16 cellular contexts compared by ENCODE assay signal in genomic region chr2:205768815-205769493, GRCh38.
DNase-seq lines count a peak whose midpoint lies in the region; ATAC-seq and TF ChIP-seq lines count a peak whose summit lies in the region.
"Had no signal": no experiment of that assay in that cellular context is flagged by ENCODE, and none has a peak within 500 bp of the region (broad histone marks: within the 10 kb centered on the region; RNA-seq: fewer than 3 reads in every experiment).

No MANE protein-coding gene starts in this region.

- no peak for DNase-seq in Calu3
- DNase-seq in fibroblast of pulmonary artery (ENCODE audit: low read depth): peak; percentile 43
- DNase-seq in prostate gland (ENCODE audit: low spot score): peak; percentile 31
- DNase-seq in GM13976 (ENCODE audit: low spot score): no peak
- DNase-seq in activated T-cell treated with anti-CD3 and anti-CD28 coated beads, Interleukin-2, amount 50 U/mL, for 1 hour: no peak
- DNase-seq in NCI-H2029 treated with DMSO at 0.1 percent for 48 hours (lab: John Stamatoyannopoulos, UW): no peak
- no peak for DNase-seq in stimulated activated CD4-positive, alpha-beta T cell treated with anti-CD3 and anti-CD28 coated beads, Interleukin-2, amount 100 ng/mL, for 48 hours
- DNase-seq: activated CD4-positive, alpha-beta T cell treated with anti-CD3 and anti-CD28 coated beads for 1 hour; amniotic stem cell; dorsolateral prefrontal cortex; MV-4-11; NCI-H2171; nephron progenitor cell; stimulated activated CD4-positive, alpha-beta T cell treated with anti-CD3 and anti-CD28 coated beads, Interleukin-12 subunit alpha, Interleukin-12 subunit beta, amount 100 ng/mL, for 4 hours had no signal

- TF ChIP-seq POLR2A in prostate gland (IDR thresholded peaks at IDR 0.05): no peak

- H3K4me3 Mint-ChIP-seq in Calu3 (ENCODE audit: low read depth, unreplicated experiment): peak overlapping the region; percentile 38
- H3K4me3 Mint-ChIP-seq: nephron progenitor cell had no signal

- TF ChIP-seq CTCF in Calu3 (IDR thresholded peaks at IDR 0.05; ENCODE audit: unreplicated experiment) (no peak), fibroblast of pulmonary artery (IDR thresholded peaks at IDR 0.05; ENCODE audit: low read length, missing control alignments) (no peak), prostate gland (IDR thresholded peaks at IDR 0.05) (no peak), GM13976 (IDR thresholded peaks at IDR 0.05; ENCODE audit: borderline replicate concordance, control extremely low read depth, extremely low read depth, insufficient read depth, missing control alignments) (no peak)

- intact Hi-C loops in Calu3 (cut with micrococcal nuclease; ENCODE audit: unreplicated experiment): loop anchor here (5.0 kb wide), 1 partner anchor 87 kb away; the partner anchor contains the start of gene NRP2
- intact Hi-C loops in prostate gland (cut with DNase I): loop anchor here (5.0 kb wide), 3 partner anchors 113 to 178 kb away; no protein-coding TSS in a partner anchor

- BruUV-seq in Calu3 (replicated peaks; lab: Mats Ljungman, UMichigan): no TSS peak

- peak overlapping the region in 1 of 2 donors; percentile 79 for H3K27ac ChIP-seq in prostate gland
- H3K27ac ChIP-seq: dorsolateral prefrontal cortex had no signal

- 76% methylated on average over 4 of the region's 4 CpGs for WGBS in prostate gland

- H3K4me1 ChIP-seq in prostate gland (replicated peaks): peaks cover 17% of the 10 kb centered on the region

- CTCF ChIA-PET in Calu3 (lab: Charles Lee): interaction anchor here (0.6 kb wide), 1 partner anchor 486 kb away, joined by 3 read pairs; no protein-coding TSS in a partner anchor

- H3K4me3 ChIP-seq in fibroblast of pulmonary artery (replicated peaks; ENCODE audit: low read depth, low read length): no peak overlapping the region
- no peak overlapping the region for H3K4me3 ChIP-seq in prostate gland
- H3K4me3 ChIP-seq: dorsolateral prefrontal cortex, HAP-1 had no signal

- H3K27me3 ChIP-seq in prostate gland (replicated peaks; ENCODE audit: insufficient read depth): no peaks in the 10 kb centered on the region

- no peaks in the 10 kb centered on the region for H3K27me3 Mint-ChIP-seq in Calu3 (ENCODE audit: unreplicated experiment)

- H3K36me3 ChIP-seq in prostate gland: no peaks in the 10 kb centered on the region
- H3K36me3 ChIP-seq: HAP-1 had no signal

- peaks cover 14% of the 10 kb centered on the region for H3K36me3 Mint-ChIP-seq in Calu3 (ENCODE audit: insufficient read depth, unreplicated experiment)

- peak overlapping the region; percentile 92 for H3K27ac Mint-ChIP-seq in Calu3 (ENCODE audit: unreplicated experiment)

- 0 out of 3 replicates have a peak, but pooled peaks have one; percentile 15 for ATAC-seq in SK-N-SH treated with all-trans-retinoic acid at 6 μM for 48 hours

- in situ Hi-C loops in GM13976 (cut with MboI; ENCODE audit: low sequenced_read_pairs, unreplicated experiment): no loop called here

- peaks cover 49% of the 10 kb centered on the region for H3K4me1 Mint-ChIP-seq in Calu3 (ENCODE audit: low read depth, unreplicated experiment)

- H3K9me3 ChIP-seq in prostate gland: no peaks in the 10 kb centered on the region
- H3K9me3 ChIP-seq: HAP-1 had no signal

- no peaks in the 10 kb centered on the region for H3K9me3 Mint-ChIP-seq in Calu3 (ENCODE audit: low read depth, unreplicated experiment)
- H3K9me3 Mint-ChIP-seq: nephron progenitor cell had no signal

TF ChIP-seq in SK-N-SH treated with all-trans-retinoic acid at 6 μM for 48 hours, 23 proteins besides CTCF, POLR2A, EP300 and RAD21:
- TF ChIP-seq PPARA (CRISPR knock-in tag; IDR thresholded peaks at IDR 0.05; ENCODE audit: borderline replicate concordance): no peak

Comparison
In these comparisons a context has a peak if more than half of its experiments do, and no peak if none do; other contexts are left out.
1. DNase-seq: peak in fibroblast of pulmonary artery (single experiment) and prostate gland (single experiment); none in Calu3 (single experiment), GM13976 (single experiment), activated T-cell treated with anti-CD3 and anti-CD28 coated beads, Interleukin-2, amount 50 U/mL, for 1 hour (single experiment), NCI-H2029 treated with DMSO at 0.1 percent for 48 hours (single experiment) and stimulated activated CD4-positive, alpha-beta T cell treated with anti-CD3 and anti-CD28 coated beads, Interleukin-2, amount 100 ng/mL, for 48 hours (0 of 2).